ENCODE assay signal across 1 cellular context in genomic region chr1:183932412-183932811, GRCh38.
A peak's percentile ranks its signal among the peaks of the same experiment; 100 is the strongest.
TF ChIP-seq lines count a peak whose summit lies in the region.

No MANE protein-coding gene starts in this region.

TF ChIP-seq in SK-N-SH, 30 proteins besides CTCF, POLR2A, EP300 and RAD21 (continued from another document):
- TF ChIP-seq REST (IDR thresholded peaks at IDR 0.05; ENCODE audit: low read depth, low read length) (no peak), GATA2 (CRISPR knock-in tag; IDR thresholded peaks at IDR 0.05) (no peak), SIN3A (IDR thresholded peaks at IDR 0.05; ENCODE audit: borderline replicate concordance, low read depth, low read length) (no peak), RCOR1 (IDR thresholded peaks at IDR 0.05; ENCODE audit: low read length) (no peak), MAX (IDR thresholded peaks at IDR 0.05; ENCODE audit: low read depth) (0 out of 2 replicates have a peak, but pooled peaks have one; percentile 51), FOXJ3 (CRISPR knock-in tag; IDR thresholded peaks at IDR 0.05) (no peak), CHD2 (IDR thresholded peaks at IDR 0.05; ENCODE audit: low read length, partially characterized antibody) (no peak), GABPA (IDR thresholded peaks at IDR 0.05; ENCODE audit: low read depth) (no peak), USF2 (IDR thresholded peaks at IDR 0.05; ENCODE audit: borderline replicate concordance, low read depth, low read length) (no peak), YY1 (IDR thresholded peaks at IDR 0.05; ENCODE audit: low read depth) (no peak), ZBTB33 (IDR thresholded peaks at IDR 0.05; ENCODE audit: borderline replicate concordance, low read depth) (no peak), POLR2AphosphoS5 (IDR thresholded peaks at IDR 0.05; ENCODE audit: low read depth, low read length) (no peak), PBX3 (IDR thresholded peaks at IDR 0.05) (no peak), TEAD4 (IDR thresholded peaks at IDR 0.05; ENCODE audit: borderline replicate concordance, insufficient read depth) (no peak), NRF1 (IDR thresholded peaks at IDR 0.05; ENCODE audit: low read depth, low read length) (no peak), RXRA (IDR thresholded peaks at IDR 0.05; ENCODE audit: borderline replicate concordance, low read depth) (no peak), MXI1 (IDR thresholded peaks at IDR 0.05; ENCODE audit: low read depth, low read length) (no peak)
